Comparison of ENCODE assay signal across 33 cellular contexts in the genomic region with DNA sequence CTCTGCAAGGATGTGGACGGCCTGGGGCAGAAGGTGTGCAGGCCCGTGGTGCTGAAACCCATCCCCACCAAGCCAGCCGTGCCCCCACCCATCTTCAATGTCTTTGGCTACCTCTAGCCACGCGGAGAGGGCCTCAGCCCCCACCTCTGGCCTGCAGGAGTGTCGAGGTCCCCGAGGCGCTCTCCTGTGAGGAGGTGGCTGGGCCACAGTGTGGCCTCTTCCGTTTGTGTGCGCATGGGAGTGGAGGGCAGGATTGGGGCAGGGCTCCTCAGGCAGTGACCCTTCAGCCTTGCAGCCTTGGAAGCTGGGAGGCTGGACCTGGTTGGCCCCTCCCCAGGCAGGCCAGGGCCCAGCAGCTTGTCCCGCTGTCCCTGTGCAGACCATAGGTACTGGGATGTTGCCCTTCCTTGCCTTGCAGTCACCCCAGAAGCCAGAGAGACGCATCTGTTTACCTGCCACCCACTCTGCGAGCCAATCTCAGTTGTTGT. TPM values are rescaled to one million over a fixed set of nuclear protein-coding genes. Genes with fewer than 3 reads are reported as not detected.
"Had no signal": no experiment of that assay in that cellular context is flagged by ENCODE, and none has a peak within 500 bp of the region (broad histone marks: within the 10 kb centered on the region; RNA-seq: fewer than 3 reads in every experiment).

No MANE protein-coding gene starts in this region.

- H3K4me1 Mint-ChIP-seq: memory B cell; naive B cell; stimulated activated effector memory CD8-positive, alpha-beta T cell treated with anti-CD3 and anti-CD28 coated beads, Interleukin-12 subunit alpha, Interleukin-12 subunit beta, amount 100 ng/mL, for 72 hours had no signal

- ATAC-seq: foreskin keratinocyte; gastroesophageal sphincter; stimulated activated effector memory CD8-positive, alpha-beta T cell treated with anti-CD3 and anti-CD28 coated beads, Interleukin-12 subunit alpha, Interleukin-12 subunit beta, amount 100 ng/mL, for 72 hours; upper lobe of right lung had no signal

- H3K9me3 Mint-ChIP-seq: memory B cell; naive B cell; natural killer cell treated with Interleukin-12 subunit alpha and Interleukin-12 subunit beta and Interleukin-15 and Interleukin-18, amount 100 ng/mL, for 72 hours; stimulated activated effector memory CD8-positive, alpha-beta T cell treated with anti-CD3 and anti-CD28 coated beads, Interleukin-12 subunit alpha, Interleukin-12 subunit beta, amount 100 ng/mL, for 72 hours had no signal

- H3K27me3 ChIP-seq: esophagus muscularis mucosa, gastroesophageal sphincter, heart left ventricle, hepatocyte, neutrophil, sigmoid colon, tibial nerve, upper lobe of right lung, vagina had no signal

- H3K36me3 ChIP-seq: neutrophil, tibial nerve, upper lobe of right lung, vagina had no signal

- H3K9ac ChIP-seq: parathyroid adenoma had no signal

- H3K27ac Mint-ChIP-seq: memory B cell; naive B cell; natural killer cell treated with Interleukin-12 subunit alpha and Interleukin-12 subunit beta and Interleukin-15 and Interleukin-18, amount 100 ng/mL, for 72 hours; progenitor cell of endocrine pancreas; stimulated activated effector memory CD8-positive, alpha-beta T cell treated with anti-CD3 and anti-CD28 coated beads, Interleukin-12 subunit alpha, Interleukin-12 subunit beta, amount 100 ng/mL, for 72 hours had no signal

- H3K9me3 ChIP-seq: esophagus muscularis mucosa, gastroesophageal sphincter, heart left ventricle, neutrophil, sigmoid colon, thoracic aorta, tibial nerve, upper lobe of right lung, vagina had no signal

- H3K4me3 Mint-ChIP-seq: memory B cell; naive B cell; natural killer cell treated with Interleukin-12 subunit alpha and Interleukin-12 subunit beta and Interleukin-15 and Interleukin-18, amount 100 ng/mL, for 72 hours; stimulated activated effector memory CD8-positive, alpha-beta T cell treated with anti-CD3 and anti-CD28 coated beads, Interleukin-12 subunit alpha, Interleukin-12 subunit beta, amount 100 ng/mL, for 72 hours had no signal

- H3K27ac ChIP-seq: coronary artery, esophagus muscularis mucosa, foreskin keratinocyte, gastroesophageal sphincter, heart left ventricle, hepatocyte, neutrophil, parathyroid adenoma, thoracic aorta, tibial nerve, upper lobe of right lung, vagina had no signal

- H2AFZ ChIP-seq: hepatocyte, parathyroid adenoma had no signal

- H3K4me1 ChIP-seq: foreskin keratinocyte, heart left ventricle, parathyroid adenoma, upper lobe of right lung, vagina had no signal

- H3K27me3 Mint-ChIP-seq: natural killer cell treated with Interleukin-12 subunit alpha and Interleukin-12 subunit beta and Interleukin-15 and Interleukin-18, amount 100 ng/mL, for 72 hours; progenitor cell of endocrine pancreas had no signal

- H3K79me2 ChIP-seq: hepatocyte, parathyroid adenoma had no signal

- H3K4me3 ChIP-seq: coronary artery, esophagus muscularis mucosa, gastroesophageal sphincter, heart left ventricle, hepatocyte, lung, sigmoid colon, thoracic aorta, tibial nerve, upper lobe of right lung, vagina had no signal

- H3K4me2 ChIP-seq: hepatocyte had no signal

- H3K36me3 Mint-ChIP-seq: naive B cell; natural killer cell treated with Interleukin-12 subunit alpha and Interleukin-12 subunit beta and Interleukin-15 and Interleukin-18, amount 100 ng/mL, for 72 hours; stimulated activated effector memory CD8-positive, alpha-beta T cell treated with anti-CD3 and anti-CD28 coated beads, Interleukin-12 subunit alpha, Interleukin-12 subunit beta, amount 100 ng/mL, for 72 hours had no signal

- DNase-seq: dermis blood vessel endothelial cell; effector memory CD4-positive, alpha-beta T cell; foreskin keratinocyte; heart left ventricle; kidney glomerular epithelial cell; naive B cell; right cardiac atrium; sigmoid colon; stimulated activated CD4-positive, alpha-beta T cell treated with anti-CD3 and anti-CD28 coated beads, Interleukin-2, amount 100 ng/mL, for 24 hours; stimulated activated CD4-positive, alpha-beta T cell treated with anti-CD3 and anti-CD28 coated beads, Interleukin-4, amount 100 ng/mL, for 24 hours; stimulated activated naive CD4-positive, alpha-beta T cell treated with Interleukin-2 at 50 U/mL for 16 hours; upper lobe of right lung had no signal

RNA-seq across cellular contexts. Expression of a gene that starts 1.9 kb away (rescaled TPM):
- total RNA-seq: dermis blood vessel endothelial cell; endothelial cell of umbilical vein; epithelial cell of proximal tubule; esophagus muscularis mucosa; fibroblast of lung; foreskin keratinocyte; gastroesophageal sphincter; heart left ventricle; hepatocyte; liver; mononuclear cell; natural killer cell treated with Interleukin-12 subunit alpha and Interleukin-12 subunit beta and Interleukin-15 and Interleukin-18, amount 100 ng/mL, for 72 hours; omental fat pad; progenitor cell of endocrine pancreas; right cardiac atrium; sigmoid colon; skeletal muscle tissue; thoracic aorta; tibial nerve; vagina had no signal
- polyA plus RNA-seq: endothelial cell of umbilical vein, fibroblast of lung, foreskin keratinocyte, heart left ventricle, hepatocyte, liver, right cardiac atrium, sigmoid colon had no signal

RNA-seq across cellular contexts. Expression of a gene that starts 47.3 kb away (rescaled TPM):
- total RNA-seq: dermis blood vessel endothelial cell, endothelial cell of umbilical vein, foreskin keratinocyte, progenitor cell of endocrine pancreas had no signal
- polyA plus RNA-seq: endothelial cell of umbilical vein had no signal
